Comparison of ENCODE assay signal across 2 cellular contexts in genomic region chr11:118689503-118689851, GRCh38.
TF ChIP-seq lines count a peak whose summit lies in the region.

No MANE protein-coding gene starts in this region.

TF ChIP-seq in HCT116, 20 proteins besides CTCF, POLR2A, EP300 and RAD21:
- no peak for TF ChIP-seq SP1 (IDR thresholded peaks at IDR 0.05; ENCODE audit: low read depth)

TF ChIP-seq in K562, 482 proteins besides CTCF, POLR2A, EP300 and RAD21:
- TF ChIP-seq POLR2AphosphoS5 (IDR thresholded peaks at IDR 0.05; ENCODE audit: control insufficient read depth, insufficient read depth, low read depth, low read length) (no peak), ZBTB33 (CRISPR knock-in tag; IDR thresholded peaks at IDR 0.05) (peak; percentile 31; the same call in 1 of the 2 replicates)
